Comparison of ENCODE assay signal across 9 cellular contexts in the genomic region with DNA sequence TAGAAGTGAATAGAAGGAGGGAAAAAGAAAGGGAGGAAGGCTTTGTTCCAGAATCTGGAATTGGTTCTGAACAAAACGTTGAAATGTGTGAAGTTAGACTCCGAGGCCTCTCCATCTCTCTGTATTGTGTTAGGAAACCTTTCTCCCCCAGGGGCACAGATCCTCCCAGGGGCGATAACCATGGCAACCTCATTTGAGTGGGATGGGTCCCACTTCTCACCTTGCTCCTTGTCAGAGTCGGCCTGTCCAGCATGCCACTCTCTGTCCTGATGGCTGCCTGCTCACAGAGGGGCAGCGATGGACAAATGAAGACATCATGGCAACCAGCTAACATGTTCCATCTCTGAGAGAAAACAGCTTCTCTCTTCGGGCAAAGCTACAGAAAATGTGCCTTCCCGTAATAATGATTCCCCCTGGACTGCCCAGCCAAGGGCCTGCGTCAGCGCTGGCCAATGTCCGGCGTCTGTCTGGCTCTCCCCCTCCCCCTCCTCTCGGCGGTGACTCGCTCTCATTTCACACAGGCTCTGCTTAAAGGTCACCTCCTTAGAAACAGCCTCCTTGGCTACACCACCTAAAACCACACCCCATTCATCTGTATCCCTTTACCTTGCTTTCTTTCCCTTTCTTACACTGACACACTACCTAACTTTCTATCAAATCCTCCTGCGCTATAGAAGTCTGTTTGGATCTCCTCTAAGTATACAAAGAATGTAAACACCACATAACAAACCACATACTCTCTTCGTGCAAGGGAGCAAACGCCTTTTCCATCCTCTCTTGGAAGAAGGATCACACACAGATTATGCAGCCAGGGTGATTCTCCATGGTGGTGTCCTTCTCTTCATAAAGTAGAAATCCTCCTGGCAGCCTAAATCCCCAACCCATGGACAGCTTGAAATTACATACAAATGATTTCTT. TPM values are rescaled to one million over a fixed set of nuclear protein-coding genes. Genes with fewer than 3 reads are reported as not detected.
A peak's percentile ranks its signal among the peaks of the same experiment; 100 is the strongest.
DNase-seq lines count a peak whose midpoint lies in the region; ATAC-seq and TF ChIP-seq lines count a peak whose summit lies in the region.
"Had no signal": no experiment of that assay in that cellular context is flagged by ENCODE, and none has a peak within 500 bp of the region (broad histone marks: within the 10 kb centered on the region; RNA-seq: fewer than 3 reads in every experiment).

No MANE protein-coding gene starts in this region.

- TF ChIP-seq CTCF in Panc1 (IDR thresholded peaks at IDR 0.05) (no peak), fibroblast of the aortic adventitia (IDR thresholded peaks at IDR 0.05; ENCODE audit: insufficient read depth, low read length) (no peak), omental fat pad (IDR thresholded peaks at IDR 0.05) (no peak)

- CTCF ChIA-PET in Panc1 (lab: Charles Lee) = no interaction called here

- POLR2A ChIA-PET in Panc1 (lab: Charles Lee) = no interaction called here

- in situ Hi-C loops in Panc1 (cut with HindIII; ENCODE audit: low pct_unique_long_range_greater_than_20kb, low sequenced_read_pairs) = no loop called here

- no peaks in the 10 kb centered on the region; the same call in 1 of the 2 replicates for H3K27me3 ChIP-seq in Panc1 (ENCODE audit: control insufficient read depth, insufficient read depth, low read length)
- no peaks in the 10 kb centered on the region for H3K27me3 ChIP-seq in effector memory CD4-positive, alpha-beta T cell (replicated peaks; ENCODE audit: control insufficient read depth, insufficient read depth, low read length, poor library complexity, severe bottlenecking)

- intact Hi-C loops in Panc1 (cut with micrococcal nuclease; ENCODE audit: unreplicated experiment) = no loop called here

- no peaks in the 10 kb centered on the region for H3K9me3 ChIP-seq in Panc1 (ENCODE audit: control insufficient read depth, insufficient read depth, low read depth, low read length)
- no peaks in the 10 kb centered on the region for H3K9me3 ChIP-seq in effector memory CD4-positive, alpha-beta T cell (ENCODE audit: control insufficient read depth, low read length)

- DNase-seq in Ammon's horn (ENCODE audit: low spot score) (peak; percentile 40), Panc1 (ENCODE audit: low read depth, low spot score) (no peak), fibroblast of the aortic adventitia (ENCODE audit: low read depth) (peak; percentile 82), omental fat pad (ENCODE audit: low spot score) (peak; percentile 44), putamen (ENCODE audit: low spot score) (no peak)
- no peak for DNase-seq in stimulated activated CD4-positive, alpha-beta T cell treated with anti-CD3 and anti-CD28 coated beads, Interleukin-1b, Interleukin-23, amount 100 ng/mL, for 48 hours
- no peak for DNase-seq in effector memory CD4-positive, alpha-beta T cell

- BruUV-seq in Panc1 (replicated peaks; lab: Mats Ljungman, UMichigan) = no TSS peak

- ATAC-seq in Panc1 (peak; percentile 51; the same call in 1 of the 2 replicates), omental fat pad (ENCODE audit: low FRiP score) (peak; percentile 96), GM21381 (IDR thresholded peaks at IDR 0.05; ENCODE audit: unreplicated experiment) (no peak)

- H3K4me1 ChIP-seq in Panc1 (ENCODE audit: control insufficient read depth, insufficient read depth, low read length) = no peaks in the 10 kb centered on the region
- H3K4me1 ChIP-seq in effector memory CD4-positive, alpha-beta T cell (ENCODE audit: control insufficient read depth, insufficient read depth, low read length, poor library complexity, severe bottlenecking) = peaks cover 23% of the 10 kb centered on the region

- H3K4me3 ChIP-seq in Panc1 (ENCODE audit: low read depth in 2 of 2, low read length in 2 of 2) (peak overlapping the region in 1 of 2 experiments; percentile 19; a peak in 2 of 4 replicates), fibroblast of the aortic adventitia (ENCODE audit: low read depth, low read length) (no peak overlapping the region)
- H3K4me3 ChIP-seq in effector memory CD4-positive, alpha-beta T cell (ENCODE audit: insufficient read depth, low read depth, low read length, poor library complexity, severe bottlenecking) = no peak overlapping the region
- H3K4me3 ChIP-seq: SK-N-MC had no signal

- no peak overlapping the region for H3K27ac ChIP-seq in Panc1 (ENCODE audit: low read length)
- no peak overlapping the region for H3K27ac ChIP-seq in effector memory CD4-positive, alpha-beta T cell (ENCODE audit: insufficient read depth, low read length, poor library complexity, severe bottlenecking)
- H3K27ac ChIP-seq: SK-N-MC had no signal

- no peaks in the 10 kb centered on the region for H3K36me3 ChIP-seq in Panc1 (ENCODE audit: control insufficient read depth, insufficient read depth, low read length)
- no peaks in the 10 kb centered on the region for H3K36me3 ChIP-seq in effector memory CD4-positive, alpha-beta T cell (ENCODE audit: control insufficient read depth, insufficient read depth, low read length)

RNA-seq across cellular contexts. Expression of gene TTC39C, which starts 32.1 kb away (rescaled TPM):
- 14.8 TPM for total RNA-seq in Panc1 (2021; ENCODE audit: unreplicated experiment)
- polyA plus RNA-seq in Panc1 (2012; ENCODE audit: insufficient read length) = 2.6 TPM
- total RNA-seq in fibroblast of the aortic adventitia (ENCODE audit: low replicate concordance) = 51.8 and 59.4 TPM in 2 replicates
- 10 to 100 TPM; 24.7 to 39.1 (median 34.2) TPM for total RNA-seq in omental fat pad

Comparison
In these comparisons a context has a peak if more than half of its experiments do, and no peak if none do; other contexts are left out.
1. DNase-seq: peak in Ammon's horn (single experiment), fibroblast of the aortic adventitia (single experiment) and omental fat pad (single experiment); none in Panc1 (single experiment), stimulated activated CD4-positive, alpha-beta T cell treated with anti-CD3 and anti-CD28 coated beads, Interleukin-1b, Interleukin-23, amount 100 ng/mL, for 48 hours (single experiment), effector memory CD4-positive, alpha-beta T cell (0 of 3) and putamen (single experiment).